In the genomic region with DNA sequence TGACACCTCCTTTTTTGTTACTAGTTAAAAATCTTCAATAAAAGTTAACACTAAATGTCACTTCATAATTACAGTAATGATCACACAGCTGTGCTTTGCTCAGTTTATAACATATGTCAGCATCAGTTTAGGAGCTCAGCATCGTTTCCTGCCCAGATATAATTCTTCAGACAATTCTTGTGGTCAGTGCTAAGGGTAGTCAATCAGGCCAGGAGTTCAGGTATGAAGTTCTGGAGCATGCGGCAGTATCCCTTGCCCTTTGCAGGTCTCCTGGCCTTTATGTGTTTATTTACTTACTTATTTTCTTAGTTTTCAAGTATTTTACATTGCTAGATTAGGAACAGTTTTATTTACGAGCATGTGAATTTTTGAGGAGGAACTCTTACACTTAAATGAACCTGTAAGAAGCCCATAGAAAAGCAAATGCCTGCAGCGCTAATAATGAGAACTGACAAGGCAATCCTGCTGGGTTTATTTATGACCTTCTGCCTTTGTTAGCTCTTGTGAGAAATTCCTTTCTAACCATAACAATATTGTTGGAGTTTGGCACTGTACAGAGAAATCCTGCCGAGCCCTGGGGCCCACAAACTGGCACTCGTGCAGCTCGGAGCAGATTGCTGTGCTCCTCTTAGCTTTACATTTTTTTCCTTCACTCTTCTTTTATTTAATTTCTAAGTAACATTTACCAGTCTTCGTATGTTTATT, we compare ENCODE assay signal across 10 cellular contexts.
DNase-seq lines count a peak whose midpoint lies in the region; ATAC-seq and TF ChIP-seq lines count a peak whose summit lies in the region.
"Had no signal": no experiment of that assay in that cellular context is flagged by ENCODE, and none has a peak within 500 bp of the region (broad histone marks: within the 10 kb centered on the region; RNA-seq: fewer than 3 reads in every experiment).

No MANE protein-coding gene starts in this region.

- H2AFZ ChIP-seq in mammary epithelial cell (ENCODE audit: low read depth, low read length): no peak overlapping the region

- no peak overlapping the region for H3K9ac ChIP-seq in mammary epithelial cell (ENCODE audit: insufficient read depth, low read length)

- CTCF ChIA-PET in mammary epithelial cell (lab: Charles Lee; ENCODE audit: low non-redundant PET): no interaction called here

- H3K79me2 ChIP-seq in DOHH2 (ENCODE audit: control insufficient read depth, low read length) (peaks cover 71% of the 10 kb centered on the region), mammary epithelial cell (ENCODE audit: insufficient read depth, low read length) (peaks cover 18% of the 10 kb centered on the region)

- H3K4me2 ChIP-seq in DOHH2 (ENCODE audit: low read length) (peak overlapping the region; percentile 37), mammary epithelial cell (ENCODE audit: insufficient read depth, low read depth, low read length) (peak overlapping the region; percentile 46)

- H3K9me3 ChIP-seq in DOHH2 (ENCODE audit: control insufficient read depth, insufficient read depth, low read length): no peaks in the 10 kb centered on the region
- H3K9me3 ChIP-seq in mammary epithelial cell (replicated peaks; ENCODE audit: insufficient read depth, low read length): no peaks in the 10 kb centered on the region
- H3K9me3 ChIP-seq in sigmoid colon: no peaks in the 10 kb centered on the region

- BruUV-seq in mammary epithelial cell (replicated peaks; lab: Mats Ljungman, UMichigan): no TSS peak

- WGBS in mammary epithelial cell (ENCODE audit: low coverage, missing lambda C conversion rate): 20% methylated on average over 8 of the region's 8 CpGs
- WGBS in sigmoid colon, 2 donors: 61 to 63% methylated on average over 8 of the region's 8 CpGs

- intact Hi-C loops in mammary epithelial cell (cut with micrococcal nuclease): no loop called here
- intact Hi-C loops in sigmoid colon (cut with DNase I): no loop called here

- TF ChIP-seq POLR2A in sigmoid colon (IDR thresholded peaks at IDR 0.05): no peak

- peak; percentile 83 for DNase-seq in M059J (ENCODE audit: low read depth)
- no peak for DNase-seq in mammary epithelial cell
- peak; percentile 62 for DNase-seq in left kidney (ENCODE audit: low read depth, low spot score)
- DNase-seq in sigmoid colon: no peak
- DNase-seq in H4 (ENCODE audit: low spot score): no peak
- DNase-seq: stimulated activated naive CD8-positive, alpha-beta T cell treated with anti-CD3 and anti-CD28 coated beads, Interleukin-15, amount 100 ng/mL, for 72 hours had no signal

- in situ Hi-C loops in mammary epithelial cell (cut with MboI; ENCODE audit: low sequenced_read_pairs in 2 of 2): no loop called here

- H3K4me3 ChIP-seq in DOHH2 (ENCODE audit: low read length): no peak overlapping the region
- no peak overlapping the region for H3K4me3 ChIP-seq in mammary epithelial cell (replicated peaks in 1 of 3; ENCODE audit: insufficient read depth in 1 of 3, low read depth in 2 of 3, low read length in 3 of 3)
- H3K4me3 ChIP-seq in sigmoid colon: no peak overlapping the region

- TF ChIP-seq CTCF in DOHH2 (IDR thresholded peaks at IDR 0.05; ENCODE audit: low read depth, low read length, poor library complexity, severe bottlenecking) (no peak), mammary epithelial cell (conservative IDR thresholded peaks at IDR 0.05 in 1 of 2, IDR thresholded peaks at IDR 0.05 in 1 of 2; ENCODE audit: extremely low read depth in 1 of 2, insufficient read depth in 1 of 2, low read depth in 1 of 2, low read length in 2 of 2) (no peak), sigmoid colon (IDR thresholded peaks at IDR 0.05) (no peak)

- H3K36me3 ChIP-seq in DOHH2 (ENCODE audit: control insufficient read depth, low read length): peaks cover 13% of the 10 kb centered on the region
- H3K36me3 ChIP-seq in mammary epithelial cell (ENCODE audit: insufficient read depth, low read length): no peaks in the 10 kb centered on the region
- H3K36me3 ChIP-seq in sigmoid colon: no peaks in the 10 kb centered on the region

- H3K9me2 ChIP-seq in DOHH2 (replicated peaks; ENCODE audit: control insufficient read depth, low read length): no peaks in the 10 kb centered on the region

- dilution Hi-C loops in mammary epithelial cell (cut with HindIII; ENCODE audit: low sequenced_read_pairs): no loop called here

- peaks cover 4% of the 10 kb centered on the region; the same call in 1 of the 2 replicates for H4K20me1 ChIP-seq in DOHH2 (ENCODE audit: control insufficient read depth, insufficient read depth, low read depth, low read length)
- no peaks in the 10 kb centered on the region for H4K20me1 ChIP-seq in mammary epithelial cell (ENCODE audit: insufficient read depth, low read length)

- ATAC-seq in GM21515 (IDR thresholded peaks at IDR 0.05; ENCODE audit: unreplicated experiment) (no peak), GM19395 (IDR thresholded peaks at IDR 0.05; ENCODE audit: unreplicated experiment) (no peak)
- ATAC-seq: right cardiac atrium; stimulated activated naive CD8-positive, alpha-beta T cell treated with anti-CD3 and anti-CD28 coated beads, Interleukin-15, amount 100 ng/mL, for 72 hours had no signal

- H3F3A ChIP-seq in DOHH2 (ENCODE audit: control insufficient read depth, insufficient read depth): 0 out of 2 replicates have a peak, but pooled peaks cover 5% of the 10 kb centered on the region

- no peak for TF ChIP-seq EP300 in sigmoid colon (IDR thresholded peaks at IDR 0.05)

- H3K27me3 ChIP-seq in DOHH2 (ENCODE audit: control insufficient read depth, low read length): no peaks in the 10 kb centered on the region
- H3K27me3 ChIP-seq in mammary epithelial cell (ENCODE audit: insufficient read depth, low read length): no peaks in the 10 kb centered on the region
- H3K27me3 ChIP-seq in sigmoid colon: no peaks in the 10 kb centered on the region

- H3K27ac ChIP-seq in DOHH2 (ENCODE audit: low read depth, low read length) (no peak overlapping the region), mammary epithelial cell (ENCODE audit: insufficient read depth, low read depth, low read length) (no peak overlapping the region), sigmoid colon (no peak overlapping the region)

- peaks cover 74% of the 10 kb centered on the region for H3K4me1 ChIP-seq in DOHH2 (ENCODE audit: control insufficient read depth, low read length)
- H3K4me1 ChIP-seq in mammary epithelial cell (ENCODE audit: insufficient read depth, low read length): peaks cover 26% of the 10 kb centered on the region
- peaks cover 0 to 59% (median 51%) of the 10 kb centered on the region in 4 donors for H3K4me1 ChIP-seq in sigmoid colon

Comparison
In these comparisons a context has a peak if more than half of its experiments do, and no peak if none do; other contexts are left out.
1. DNase-seq: peak in M059J (single experiment) and left kidney (single experiment); none in mammary epithelial cell (single experiment), sigmoid colon (single experiment) and H4 (single experiment).